1 cellular context compared by ENCODE assay signal in genomic region chr6:154796484-154796883, GRCh38.
TF ChIP-seq lines count a peak whose summit lies in the region.

No MANE protein-coding gene starts in this region.

TF ChIP-seq in GM23338, 12 proteins besides CTCF, POLR2A, EP300 and RAD21:
- TF ChIP-seq, protein P1, sequence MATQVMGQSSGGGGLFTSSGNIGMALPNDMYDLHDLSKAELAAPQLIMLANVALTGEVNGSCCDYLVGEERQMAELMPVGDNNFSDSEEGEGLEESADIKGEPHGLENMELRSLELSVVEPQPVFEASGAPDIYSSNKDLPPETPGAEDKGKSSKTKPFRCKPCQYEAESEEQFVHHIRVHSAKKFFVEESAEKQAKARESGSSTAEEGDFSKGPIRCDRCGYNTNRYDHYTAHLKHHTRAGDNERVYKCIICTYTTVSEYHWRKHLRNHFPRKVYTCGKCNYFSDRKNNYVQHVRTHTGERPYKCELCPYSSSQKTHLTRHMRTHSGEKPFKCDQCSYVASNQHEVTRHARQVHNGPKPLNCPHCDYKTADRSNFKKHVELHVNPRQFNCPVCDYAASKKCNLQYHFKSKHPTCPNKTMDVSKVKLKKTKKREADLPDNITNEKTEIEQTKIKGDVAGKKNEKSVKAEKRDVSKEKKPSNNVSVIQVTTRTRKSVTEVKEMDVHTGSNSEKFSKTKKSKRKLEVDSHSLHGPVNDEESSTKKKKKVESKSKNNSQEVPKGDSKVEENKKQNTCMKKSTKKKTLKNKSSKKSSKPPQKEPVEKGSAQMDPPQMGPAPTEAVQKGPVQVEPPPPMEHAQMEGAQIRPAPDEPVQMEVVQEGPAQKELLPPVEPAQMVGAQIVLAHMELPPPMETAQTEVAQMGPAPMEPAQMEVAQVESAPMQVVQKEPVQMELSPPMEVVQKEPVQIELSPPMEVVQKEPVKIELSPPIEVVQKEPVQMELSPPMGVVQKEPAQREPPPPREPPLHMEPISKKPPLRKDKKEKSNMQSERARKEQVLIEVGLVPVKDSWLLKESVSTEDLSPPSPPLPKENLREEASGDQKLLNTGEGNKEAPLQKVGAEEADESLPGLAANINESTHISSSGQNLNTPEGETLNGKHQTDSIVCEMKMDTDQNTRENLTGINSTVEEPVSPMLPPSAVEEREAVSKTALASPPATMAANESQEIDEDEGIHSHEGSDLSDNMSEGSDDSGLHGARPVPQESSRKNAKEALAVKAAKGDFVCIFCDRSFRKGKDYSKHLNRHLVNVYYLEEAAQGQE (IDR thresholded peaks at IDR 0.05; ENCODE audit: unreplicated experiment), result no peak
- TF ChIP-seq POLR2AphosphoS5 (IDR thresholded peaks at IDR 0.05; ENCODE audit: low read depth), result no peak
- TF ChIP-seq, protein P2, sequence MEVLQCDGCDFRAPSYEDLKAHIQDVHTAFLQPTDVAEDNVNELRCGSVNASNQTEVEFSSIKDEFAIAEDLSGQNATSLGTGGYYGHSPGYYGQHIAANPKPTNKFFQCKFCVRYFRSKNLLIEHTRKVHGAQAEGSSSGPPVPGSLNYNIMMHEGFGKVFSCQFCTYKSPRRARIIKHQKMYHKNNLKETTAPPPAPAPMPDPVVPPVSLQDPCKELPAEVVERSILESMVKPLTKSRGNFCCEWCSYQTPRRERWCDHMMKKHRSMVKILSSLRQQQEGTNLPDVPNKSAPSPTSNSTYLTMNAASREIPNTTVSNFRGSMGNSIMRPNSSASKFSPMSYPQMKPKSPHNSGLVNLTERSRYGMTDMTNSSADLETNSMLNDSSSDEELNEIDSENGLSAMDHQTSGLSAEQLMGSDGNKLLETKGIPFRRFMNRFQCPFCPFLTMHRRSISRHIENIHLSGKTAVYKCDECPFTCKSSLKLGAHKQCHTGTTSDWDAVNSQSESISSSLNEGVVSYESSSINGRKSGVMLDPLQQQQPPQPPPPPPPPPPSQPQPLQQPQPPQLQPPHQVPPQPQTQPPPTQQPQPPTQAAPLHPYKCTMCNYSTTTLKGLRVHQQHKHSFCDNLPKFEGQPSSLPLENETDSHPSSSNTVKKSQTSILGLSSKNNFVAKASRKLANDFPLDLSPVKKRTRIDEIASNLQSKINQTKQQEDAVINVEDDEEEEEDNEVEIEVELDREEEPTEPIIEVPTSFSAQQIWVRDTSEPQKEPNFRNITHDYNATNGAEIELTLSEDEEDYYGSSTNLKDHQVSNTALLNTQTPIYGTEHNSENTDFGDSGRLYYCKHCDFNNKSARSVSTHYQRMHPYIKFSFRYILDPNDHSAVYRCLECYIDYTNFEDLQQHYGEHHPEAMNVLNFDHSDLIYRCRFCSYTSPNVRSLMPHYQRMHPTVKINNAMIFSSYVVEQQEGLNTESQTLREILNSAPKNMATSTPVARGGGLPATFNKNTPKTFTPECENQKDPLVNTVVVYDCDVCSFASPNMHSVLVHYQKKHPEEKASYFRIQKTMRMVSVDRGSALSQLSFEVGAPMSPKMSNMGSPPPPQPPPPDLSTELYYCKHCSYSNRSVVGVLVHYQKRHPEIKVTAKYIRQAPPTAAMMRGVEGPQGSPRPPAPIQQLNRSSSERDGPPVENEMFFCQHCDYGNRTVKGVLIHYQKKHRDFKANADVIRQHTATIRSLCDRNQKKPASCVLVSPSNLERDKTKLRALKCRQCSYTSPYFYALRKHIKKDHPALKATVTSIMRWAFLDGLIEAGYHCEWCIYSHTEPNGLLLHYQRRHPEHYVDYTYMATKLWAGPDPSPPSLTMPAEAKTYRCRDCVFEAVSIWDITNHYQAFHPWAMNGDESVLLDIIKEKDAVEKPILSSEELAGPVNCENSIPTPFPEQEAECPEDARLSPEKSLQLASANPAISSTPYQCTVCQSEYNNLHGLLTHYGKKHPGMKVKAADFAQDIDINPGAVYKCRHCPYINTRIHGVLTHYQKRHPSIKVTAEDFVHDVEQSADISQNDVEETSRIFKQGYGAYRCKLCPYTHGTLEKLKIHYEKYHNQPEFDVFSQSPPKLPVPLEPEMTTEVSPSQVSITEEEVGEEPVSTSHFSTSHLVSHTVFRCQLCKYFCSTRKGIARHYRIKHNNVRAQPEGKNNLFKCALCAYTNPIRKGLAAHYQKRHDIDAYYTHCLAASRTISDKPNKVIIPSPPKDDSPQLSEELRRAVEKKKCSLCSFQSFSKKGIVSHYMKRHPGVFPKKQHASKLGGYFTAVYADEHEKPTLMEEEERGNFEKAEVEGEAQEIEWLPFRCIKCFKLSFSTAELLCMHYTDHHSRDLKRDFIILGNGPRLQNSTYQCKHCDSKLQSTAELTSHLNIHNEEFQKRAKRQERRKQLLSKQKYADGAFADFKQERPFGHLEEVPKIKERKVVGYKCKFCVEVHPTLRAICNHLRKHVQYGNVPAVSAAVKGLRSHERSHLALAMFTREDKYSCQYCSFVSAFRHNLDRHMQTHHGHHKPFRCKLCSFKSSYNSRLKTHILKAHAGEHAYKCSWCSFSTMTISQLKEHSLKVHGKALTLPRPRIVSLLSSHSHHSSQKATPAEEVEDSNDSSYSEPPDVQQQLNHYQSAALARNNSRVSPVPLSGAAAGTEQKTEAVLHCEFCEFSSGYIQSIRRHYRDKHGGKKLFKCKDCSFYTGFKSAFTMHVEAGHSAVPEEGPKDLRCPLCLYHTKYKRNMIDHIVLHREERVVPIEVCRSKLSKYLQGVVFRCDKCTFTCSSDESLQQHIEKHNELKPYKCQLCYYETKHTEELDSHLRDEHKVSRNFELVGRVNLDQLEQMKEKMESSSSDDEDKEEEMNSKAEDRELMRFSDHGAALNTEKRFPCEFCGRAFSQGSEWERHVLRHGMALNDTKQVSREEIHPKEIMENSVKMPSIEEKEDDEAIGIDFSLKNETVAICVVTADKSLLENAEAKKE (CRISPR knock-in tag; IDR thresholded peaks at IDR 0.05), result no peak
- TF ChIP-seq JUNB (IDR thresholded peaks at IDR 0.05; ENCODE audit: unreplicated experiment), result no peak
- no peak for TF ChIP-seq EZH2phosphoT487 (IDR thresholded peaks at IDR 0.05; ENCODE audit: unreplicated experiment)
- TF ChIP-seq NANOG (IDR thresholded peaks at IDR 0.05; ENCODE audit: borderline replicate concordance), result no peak
- TF ChIP-seq CREB1 (CRISPR knock-in tag; IDR thresholded peaks at IDR 0.05; ENCODE audit: low read depth), result no peak
- TF ChIP-seq ZNF114 (CRISPR knock-in tag; IDR thresholded peaks at IDR 0.05), result no peak
- TF ChIP-seq ZNF331 (CRISPR knock-in tag; IDR thresholded peaks at IDR 0.05; ENCODE audit: low read depth), result no peak
- TF ChIP-seq STAT1 (IDR thresholded peaks at IDR 0.05; ENCODE audit: unreplicated experiment), result no peak
- no peak for TF ChIP-seq EZH2 (IDR thresholded peaks at IDR 0.05; ENCODE audit: low read depth, unreplicated experiment)
- no peak for TF ChIP-seq ETS1 (IDR thresholded peaks at IDR 0.05)
